ENCODE assay signal across 8 cellular contexts in the genomic region with DNA sequence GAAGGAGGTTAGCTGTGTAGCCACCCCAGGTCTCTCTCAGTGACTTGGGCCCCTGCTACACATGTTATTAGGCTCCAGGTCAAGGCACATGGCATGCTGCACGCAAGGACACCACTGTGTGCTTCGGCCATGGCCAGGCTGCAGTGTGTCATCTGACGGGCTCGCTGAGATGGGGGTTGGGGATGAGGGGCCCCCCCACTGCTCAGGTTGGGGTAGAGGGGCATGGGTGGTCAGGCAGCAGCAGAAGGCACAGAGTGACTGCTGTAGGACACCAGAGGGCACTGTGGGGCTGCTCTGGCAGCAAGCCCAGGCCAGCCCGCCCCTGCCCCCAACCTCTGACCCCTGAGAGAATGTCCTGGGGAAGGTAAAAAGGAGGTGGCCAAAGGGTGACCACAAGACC. TPM values are rescaled to one million over a fixed set of nuclear protein-coding genes. Genes with fewer than 3 reads are reported as not detected.
A peak's percentile ranks its signal among the peaks of the same experiment; 100 is the strongest.
DNase-seq lines count a peak whose midpoint lies in the region; ATAC-seq and TF ChIP-seq lines count a peak whose summit lies in the region.

No MANE protein-coding gene starts in this region.

- H3K9me2 ChIP-seq in PC-3 (replicated peaks; ENCODE audit: low read length): no peaks in the 10 kb centered on the region

- ATAC-seq in PC-3: peak; percentile 31; the same call in 1 of the 2 replicates
- ATAC-seq in stimulated activated effector memory CD8-positive, alpha-beta T cell treated with anti-CD3 and anti-CD28 coated beads, Interleukin-12 subunit alpha, Interleukin-12 subunit beta, amount 100 ng/mL, for 72 hours: peak; percentile 45
- ATAC-seq in GM18511 (IDR thresholded peaks at IDR 0.05; ENCODE audit: unreplicated experiment): no peak

- CTCF ChIA-PET in activated CD4-positive, alpha-beta T cell treated with anti-CD3 and anti-CD28 coated beads, Interleukin-2, amount 10 ng/mL, durations not matched to agents 7 days and 5 days (lab: Charles Lee): interaction anchor here (0.7 to 2.5 kb wide), 8 partner anchors 9 to 62 kb away, joined by 3 to 8 read pairs (median 4); no protein-coding TSS in a partner anchor
- CTCF ChIA-PET in PC-3 (lab: Charles Lee): interaction anchor here (1.0 kb wide), 1 partner anchor 56 kb away, joined by 3 read pairs; no protein-coding TSS in a partner anchor

- POLR2A ChIA-PET in activated CD4-positive, alpha-beta T cell treated with anti-CD3 and anti-CD28 coated beads, Interleukin-2, amount 10 ng/mL, durations not matched to agents 7 days and 5 days (lab: Charles Lee): no interaction called here
- POLR2A ChIA-PET in PC-3 (lab: Charles Lee; ENCODE audit: unreplicated experiment): no interaction called here

- TF ChIP-seq CTCF in PC-3 (conservative IDR thresholded peaks at IDR 0.05; ENCODE audit: low read depth, low read length) (peak; percentile 62), fibroblast of the aortic adventitia (IDR thresholded peaks at IDR 0.05; ENCODE audit: insufficient read depth, low read length) (peak; percentile 48)

- peaks cover 33% of the 10 kb centered on the region for H3K79me2 ChIP-seq in PC-3 (ENCODE audit: low read length)

- H3K4me3 Mint-ChIP-seq in activated CD4-positive, alpha-beta T cell treated with anti-CD3 and anti-CD28 coated beads, Interleukin-2, amount 10 ng/mL, durations not matched to agents 7 days and 5 days: no peak overlapping the region
- no peak overlapping the region for H3K4me3 Mint-ChIP-seq in stimulated activated effector memory CD8-positive, alpha-beta T cell treated with anti-CD3 and anti-CD28 coated beads, Interleukin-12 subunit alpha, Interleukin-12 subunit beta, amount 100 ng/mL, for 72 hours

- H3K27ac ChIP-seq in PC-3 (ENCODE audit: low read length): no peak overlapping the region
- H3K27ac ChIP-seq in effector memory CD4-positive, alpha-beta T cell (ENCODE audit: insufficient read depth, low read length, poor library complexity, severe bottlenecking): no peak overlapping the region

- H3K27ac Mint-ChIP-seq in activated CD4-positive, alpha-beta T cell treated with anti-CD3 and anti-CD28 coated beads, Interleukin-2, amount 10 ng/mL, durations not matched to agents 7 days and 5 days: peak overlapping the region; percentile 13
- H3K27ac Mint-ChIP-seq in stimulated activated effector memory CD8-positive, alpha-beta T cell treated with anti-CD3 and anti-CD28 coated beads, Interleukin-12 subunit alpha, Interleukin-12 subunit beta, amount 100 ng/mL, for 72 hours: peak overlapping the region; percentile 62

- H4K20me1 ChIP-seq in PC-3 (ENCODE audit: low read length): peaks cover 7% of the 10 kb centered on the region; the same call in 1 of the 2 replicates

- H3K36me3 Mint-ChIP-seq in activated CD4-positive, alpha-beta T cell treated with anti-CD3 and anti-CD28 coated beads, Interleukin-2, amount 10 ng/mL, durations not matched to agents 7 days and 5 days (ENCODE audit: low read depth): no peaks in the 10 kb centered on the region
- H3K36me3 Mint-ChIP-seq in stimulated activated effector memory CD8-positive, alpha-beta T cell treated with anti-CD3 and anti-CD28 coated beads, Interleukin-12 subunit alpha, Interleukin-12 subunit beta, amount 100 ng/mL, for 72 hours: peaks cover 60% of the 10 kb centered on the region

- no TSS peak for BruUV-seq in PC-3 (replicated peaks; lab: Mats Ljungman, UMichigan)

- no peak overlapping the region for H3K4me2 ChIP-seq in PC-3 (ENCODE audit: low read length)

- H2AFZ ChIP-seq in PC-3 (ENCODE audit: low read length): no peak overlapping the region

- H3K9me3 ChIP-seq in PC-3 (ENCODE audit: low read length): no peaks in the 10 kb centered on the region
- no peaks in the 10 kb centered on the region for H3K9me3 ChIP-seq in effector memory CD4-positive, alpha-beta T cell (ENCODE audit: control insufficient read depth, low read length)

- peak; percentile 27 for DNase-seq in activated CD4-positive, alpha-beta T cell treated with anti-CD3 and anti-CD28 coated beads, Interleukin-2, amount 10 ng/mL, durations not matched to agents 7 days and 5 days
- DNase-seq in activated CD4-positive, alpha-beta T cell treated with anti-CD3 and anti-CD28 coated beads for 1 hour: no peak
- DNase-seq in PC-3: no peak
- DNase-seq in fibroblast of the aortic adventitia (ENCODE audit: low read depth): peak; percentile 18
- no peak for DNase-seq in stimulated activated effector memory CD8-positive, alpha-beta T cell treated with anti-CD3 and anti-CD28 coated beads, Interleukin-12 subunit alpha, Interleukin-12 subunit beta, amount 100 ng/mL, for 72 hours (ENCODE audit: low spot score in 2 of 2)
- no peak for DNase-seq in activated CD4-positive, CD25-positive, alpha-beta regulatory T cell treated with anti-CD3 and anti-CD28 coated beads, Interleukin-2, amount 50 U/mL, for 72 hours
- DNase-seq in effector memory CD4-positive, alpha-beta T cell: no peak

- peaks cover 12% of the 10 kb centered on the region for H3K4me1 ChIP-seq in PC-3 (ENCODE audit: insufficient read depth, low read length)
- peaks cover 11% of the 10 kb centered on the region for H3K4me1 ChIP-seq in effector memory CD4-positive, alpha-beta T cell (ENCODE audit: control insufficient read depth, insufficient read depth, low read length, poor library complexity, severe bottlenecking)

- no peaks in the 10 kb centered on the region for H3K27me3 Mint-ChIP-seq in activated CD4-positive, alpha-beta T cell treated with anti-CD3 and anti-CD28 coated beads, Interleukin-2, amount 10 ng/mL, durations not matched to agents 7 days and 5 days

- H3K27me3 ChIP-seq in PC-3 (ENCODE audit: low read length): no peaks in the 10 kb centered on the region
- H3K27me3 ChIP-seq in effector memory CD4-positive, alpha-beta T cell (replicated peaks; ENCODE audit: control insufficient read depth, insufficient read depth, low read length, poor library complexity, severe bottlenecking): no peaks in the 10 kb centered on the region

- peaks cover 21% of the 10 kb centered on the region for H3K4me1 Mint-ChIP-seq in activated CD4-positive, alpha-beta T cell treated with anti-CD3 and anti-CD28 coated beads, Interleukin-2, amount 10 ng/mL, durations not matched to agents 7 days and 5 days
- peaks cover 68% of the 10 kb centered on the region for H3K4me1 Mint-ChIP-seq in stimulated activated effector memory CD8-positive, alpha-beta T cell treated with anti-CD3 and anti-CD28 coated beads, Interleukin-12 subunit alpha, Interleukin-12 subunit beta, amount 100 ng/mL, for 72 hours

- no peaks in the 10 kb centered on the region for H3F3A ChIP-seq in PC-3 (ENCODE audit: low read length, unreplicated experiment)

- H3K9me3 Mint-ChIP-seq in activated CD4-positive, alpha-beta T cell treated with anti-CD3 and anti-CD28 coated beads, Interleukin-2, amount 10 ng/mL, durations not matched to agents 7 days and 5 days: no peaks in the 10 kb centered on the region
- H3K9me3 Mint-ChIP-seq in stimulated activated effector memory CD8-positive, alpha-beta T cell treated with anti-CD3 and anti-CD28 coated beads, Interleukin-12 subunit alpha, Interleukin-12 subunit beta, amount 100 ng/mL, for 72 hours: no peaks in the 10 kb centered on the region

- no peaks in the 10 kb centered on the region for H3K36me3 ChIP-seq in PC-3 (ENCODE audit: low read depth, low read length)
- peaks cover 24% of the 10 kb centered on the region for H3K36me3 ChIP-seq in effector memory CD4-positive, alpha-beta T cell (ENCODE audit: control insufficient read depth, insufficient read depth, low read length)

- H3K4me3 ChIP-seq in PC-3 (ENCODE audit: low read length): no peak overlapping the region
- H3K4me3 ChIP-seq in fibroblast of the aortic adventitia (ENCODE audit: low read depth, low read length): no peak overlapping the region
- H3K4me3 ChIP-seq in effector memory CD4-positive, alpha-beta T cell (ENCODE audit: insufficient read depth, low read depth, low read length, poor library complexity, severe bottlenecking): no peak overlapping the region

- intact Hi-C loops in PC-3 (cut with micrococcal nuclease): no loop called here

- no peak overlapping the region for H3K9ac ChIP-seq in PC-3 (ENCODE audit: low read length)

RNA-seq across cellular contexts. Expression of a gene that starts 32.2 kb away (rescaled TPM):
- total RNA-seq in activated CD4-positive, alpha-beta T cell treated with anti-CD3 and anti-CD28 coated beads, Interleukin-2, amount 10 ng/mL, durations not matched to agents 7 days and 5 days: 10 to 100 TPM; 10.7 to 12.1 TPM
- total RNA-seq in PC-3 (2014; rRNA removed) (19.4 TPM in 2 replicates), fibroblast of the aortic adventitia (ENCODE audit: low replicate concordance) (6.3 and 42.1 TPM in 2 replicates)

RNA-seq across cellular contexts. Expression of a gene that starts 51.0 kb away (rescaled TPM):
- total RNA-seq in activated CD4-positive, alpha-beta T cell treated with anti-CD3 and anti-CD28 coated beads, Interleukin-2, amount 10 ng/mL, durations not matched to agents 7 days and 5 days: 100 to 1,000 TPM; 112 to 123 TPM
- total RNA-seq in PC-3 (2014; rRNA removed) (97.5 and 99.9 TPM in 2 replicates), fibroblast of the aortic adventitia (ENCODE audit: low replicate concordance) (66.7 and 76.4 TPM in 2 replicates)

RNA-seq across cellular contexts. Expression of a gene that starts 51.7 kb away (rescaled TPM):
- 10 to 100 TPM; 20.3 to 20.9 TPM for total RNA-seq in activated CD4-positive, alpha-beta T cell treated with anti-CD3 and anti-CD28 coated beads, Interleukin-2, amount 10 ng/mL, durations not matched to agents 7 days and 5 days
- total RNA-seq in PC-3 (2014; rRNA removed): 21.0 and 30.6 TPM in 2 replicates
- 6.5 and 10.9 TPM in 2 replicates for total RNA-seq in fibroblast of the aortic adventitia (ENCODE audit: low replicate concordance)

Comparison
In these comparisons a context has a peak if more than half of its experiments do, and no peak if none do; other contexts are left out.
1. DNase-seq: peak in activated CD4-positive, alpha-beta T cell treated with anti-CD3 and anti-CD28 coated beads, Interleukin-2, amount 10 ng/mL, durations not matched to agents 7 days and 5 days (single experiment) and fibroblast of the aortic adventitia (single experiment); none in activated CD4-positive, alpha-beta T cell treated with anti-CD3 and anti-CD28 coated beads for 1 hour (single experiment), PC-3 (single experiment), stimulated activated effector memory CD8-positive, alpha-beta T cell treated with anti-CD3 and anti-CD28 coated beads, Interleukin-12 subunit alpha, Interleukin-12 subunit beta, amount 100 ng/mL, for 72 hours (0 of 2), activated CD4-positive, CD25-positive, alpha-beta regulatory T cell treated with anti-CD3 and anti-CD28 coated beads, Interleukin-2, amount 50 U/mL, for 72 hours (single experiment) and effector memory CD4-positive, alpha-beta T cell (0 of 3).